In the genomic region with DNA sequence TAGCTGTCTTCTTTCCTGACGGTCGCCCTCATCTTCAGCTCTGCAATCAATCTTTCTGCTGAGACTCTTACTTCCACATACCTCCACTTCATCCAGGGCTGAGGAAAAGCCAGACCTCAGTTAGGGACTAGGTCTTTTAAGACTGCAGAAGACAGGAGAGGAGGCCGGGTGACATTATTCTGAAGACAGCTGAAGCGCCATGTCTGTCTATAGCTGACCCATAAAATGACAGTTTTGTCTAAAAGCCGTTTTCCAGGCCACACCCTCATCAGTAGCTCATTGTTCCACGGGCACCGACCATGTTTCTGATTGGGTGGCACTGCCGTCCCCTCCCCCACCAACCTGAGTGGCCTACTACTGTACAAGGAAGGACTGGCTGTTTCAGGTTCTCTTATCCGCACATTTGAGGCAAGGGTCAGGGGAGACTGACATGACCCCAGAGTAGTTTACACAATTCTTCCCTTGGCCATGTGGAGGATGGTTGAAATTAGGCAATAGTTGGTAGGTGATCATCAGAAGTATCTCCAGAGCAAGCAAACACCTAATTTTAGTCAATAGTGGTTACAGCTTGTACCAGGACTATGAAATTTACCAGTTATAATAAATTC, we compare ENCODE assay signal across 21 cellular contexts. TPM values are rescaled to one million over a fixed set of nuclear protein-coding genes. Genes with fewer than 3 reads are reported as not detected.
"Had no signal": no experiment of that assay in that cellular context is flagged by ENCODE, and none has a peak within 500 bp of the region (broad histone marks: within the 10 kb centered on the region; RNA-seq: fewer than 3 reads in every experiment).

Gene ADCY10, minus strand, starts transcription at position 240 of the 608 bp plus-strand sequence. CDS start 8,994 bp downstream, outside the sequence.

- H3K4me3 ChIP-seq: esophagus squamous epithelium, lung had no signal

- H3K27ac Mint-ChIP-seq: activated CD4-positive, alpha-beta memory T cell treated with anti-CD3 and anti-CD28 coated beads for 36 hours; activated naive CD8-positive, alpha-beta T cell; mesothelial cell of epicardium had no signal

- DNase-seq: activated CD4-positive, alpha-beta memory T cell treated with anti-CD3 and anti-CD28 coated beads for 36 hours; activated CD4-positive, alpha-beta T cell treated with anti-CD3 and anti-CD28 coated beads for 1 hour; activated effector memory CD4-positive, alpha-beta T cell treated with anti-CD3 and anti-CD28 coated beads, Interleukin-2, amount 50 U/mL, for 16 hours; activated T-cell treated with anti-CD3 and anti-CD28 coated beads, Interleukin-2, amount 50 U/mL, for 48 hours; amniotic stem cell; caudate nucleus; effector CD8-positive, alpha-beta T cell; esophagus squamous epithelium; hypothalamus; naive B cell; posterior cingulate gyrus; right cardiac atrium; small intestine; stimulated activated CD4-positive, alpha-beta T cell treated with anti-CD3 and anti-CD28 coated beads, Interleukin-4, amount 100 ng/mL, for 24 hours; stimulated activated naive CD4-positive, alpha-beta T cell had no signal

- FAIRE-seq: endothelial cell of umbilical vein, small intestine had no signal

- ATAC-seq: right cardiac atrium had no signal

- H3K27me3 Mint-ChIP-seq: activated CD4-positive, alpha-beta memory T cell treated with anti-CD3 and anti-CD28 coated beads for 36 hours; activated naive CD8-positive, alpha-beta T cell; naive B cell; type B pancreatic cell had no signal

- H3K27me3 ChIP-seq: esophagus squamous epithelium, neutrophil had no signal

- H3K4me3 Mint-ChIP-seq: activated CD4-positive, alpha-beta memory T cell treated with anti-CD3 and anti-CD28 coated beads for 36 hours; activated naive CD8-positive, alpha-beta T cell; mesothelial cell of epicardium; naive B cell; type B pancreatic cell had no signal

- H3K9me3 ChIP-seq: neutrophil had no signal

- H3K27ac ChIP-seq: esophagus squamous epithelium, neutrophil had no signal

RNA-seq across cellular contexts. Expression of gene ADCY10, which starts in this region (rescaled TPM):
- total RNA-seq: endothelial cell of umbilical vein, esophagus squamous epithelium had no signal
- polyA plus RNA-seq: endothelial cell of umbilical vein had no signal
